In the genomic region with DNA sequence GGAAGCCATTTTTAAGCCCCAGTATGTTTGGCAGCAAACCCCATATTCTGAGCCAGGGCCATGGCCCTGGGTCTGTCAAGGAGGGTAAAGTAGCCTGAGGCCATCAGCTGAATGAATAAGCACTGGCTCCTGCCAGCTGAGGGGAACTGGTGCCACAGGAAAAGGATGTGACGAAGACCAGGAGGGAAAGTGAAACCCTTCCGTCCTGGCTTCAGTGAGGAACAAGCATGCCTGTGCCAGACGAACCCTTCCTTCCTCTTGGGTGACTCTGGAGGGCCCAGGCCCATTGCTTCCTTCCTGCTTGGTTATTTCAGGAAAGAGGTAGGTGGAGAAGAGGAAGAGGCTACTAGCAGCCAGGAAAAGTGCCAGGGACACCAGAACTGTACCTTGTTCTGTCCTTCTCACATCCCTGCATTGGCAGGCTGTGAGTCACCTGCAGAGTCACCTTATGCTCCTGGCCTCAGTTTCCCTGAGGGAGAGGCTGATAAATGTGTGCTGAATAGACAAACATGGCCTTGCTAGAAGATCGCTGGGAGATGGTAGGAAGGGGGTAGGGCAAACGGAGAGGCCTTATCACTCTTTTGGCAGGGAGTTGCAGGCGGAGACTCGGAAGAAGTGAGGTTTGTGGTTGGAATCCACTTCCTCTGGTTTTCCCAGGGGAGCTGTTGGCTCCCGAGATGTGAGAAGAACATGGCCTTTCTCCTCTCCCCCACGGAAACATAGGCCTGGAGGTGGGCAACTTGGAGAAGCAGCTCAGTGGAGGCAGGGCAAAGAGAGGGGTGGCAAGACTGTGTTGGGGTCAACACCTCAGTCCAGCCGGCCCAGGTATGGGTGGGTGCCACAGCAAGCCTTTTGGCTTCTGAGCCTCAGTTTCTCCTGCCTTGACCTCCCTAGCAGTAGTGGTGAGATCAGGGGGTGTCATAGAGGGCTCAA, we compare ENCODE assay signal across 8 cellular contexts. TPM values are rescaled to one million over a fixed set of nuclear protein-coding genes. Genes with fewer than 3 reads are reported as not detected.
DNase-seq lines count a peak whose midpoint lies in the region; ATAC-seq, FAIRE-seq and TF ChIP-seq lines count a peak whose summit lies in the region.

No MANE protein-coding gene starts in this region.

- TF ChIP-seq CTCF in PC-9 (conservative IDR thresholded peaks at IDR 0.05), result no peak
- TF ChIP-seq CTCF in fibroblast of villous mesenchyme (IDR thresholded peaks at IDR 0.05; ENCODE audit: insufficient read depth, low read depth, low read length), result no peak
- TF ChIP-seq CTCF in pancreas (IDR thresholded peaks at IDR 0.05), result no peak
- no peak for TF ChIP-seq CTCF in tibial artery (IDR thresholded peaks at IDR 0.05)

- H3K27me3 ChIP-seq in PC-9 (ENCODE audit: insufficient read depth, low read depth) (no peaks in the 10 kb centered on the region), pancreas (no peaks in the 10 kb centered on the region), tibial artery (no peaks in the 10 kb centered on the region)

- H3K9me3 ChIP-seq in PC-9 (ENCODE audit: insufficient read depth, low read depth), result no peaks in the 10 kb centered on the region
- no peaks in the 10 kb centered on the region for H3K9me3 ChIP-seq in pancreas
- H3K9me3 ChIP-seq in tibial artery, result no peaks in the 10 kb centered on the region

- peaks cover 97% of the 10 kb centered on the region for H3K79me2 ChIP-seq in PC-9 (ENCODE audit: low read depth)

- peaks cover 70% of the 10 kb centered on the region for H3F3A ChIP-seq in PC-9 (ENCODE audit: insufficient read depth, low read depth)

- H3K27ac ChIP-seq in PC-9, result peak overlapping the region; percentile 24; the same call in 1 of the 2 replicates
- H3K27ac ChIP-seq in pancreas, result peak overlapping the region in 3 of 4 donors; percentile 38 to 70 (median 62)
- H3K27ac ChIP-seq in tibial artery, result peak overlapping the region; percentile 88 to 97

- POLR2A ChIA-PET in PC-9 (lab: Charles Lee; ENCODE audit: unreplicated experiment), result no interaction called here

- H3K4me1 ChIP-seq in PC-9 (replicated peaks; ENCODE audit: insufficient read depth), result peaks cover 27% of the 10 kb centered on the region
- H3K4me1 ChIP-seq in pancreas, result peaks cover 44 to 71% (median 53%) of the 10 kb centered on the region in 3 donors
- peaks cover 0 to 100% (median 78%) of the 10 kb centered on the region in 4 donors for H3K4me1 ChIP-seq in tibial artery

- H2AFZ ChIP-seq in PC-9, result no peak overlapping the region

- CTCF ChIA-PET in PC-9 (lab: Charles Lee), result interaction anchor here (0.9 kb wide), 1 partner anchor 49 kb away, joined by 10 read pairs; no protein-coding TSS in a partner anchor

- H3K36me3 ChIP-seq in PC-9 (ENCODE audit: low read depth), result peaks cover 54% of the 10 kb centered on the region
- H3K36me3 ChIP-seq in pancreas, result peaks cover 0 to 3% (median 0%) of the 10 kb centered on the region in 3 donors
- H3K36me3 ChIP-seq in tibial artery, result peaks cover 0 to 16% (median 8%) of the 10 kb centered on the region in 3 donors

- H3K4me3 ChIP-seq in PC-9 (no peak overlapping the region), fibroblast of villous mesenchyme (ENCODE audit: low read depth, low read length) (no peak overlapping the region), pancreas (no peak overlapping the region), tibial artery (peak overlapping the region; percentile 9 to 27)

- TSS peak; percentile 24 for BruUV-seq in PC-9 (replicated peaks; lab: Mats Ljungman, UMichigan)

- intact Hi-C loops in PC-9 (cut with micrococcal nuclease; ENCODE audit: unreplicated experiment) (no loop called here), pancreas (cut with DNase I) (no loop called here), tibial artery (cut with DNase I; ENCODE audit: low total_unique reads) (no loop called here)

- H4K20me1 ChIP-seq in PC-9 (ENCODE audit: insufficient read depth), result peaks cover 76% of the 10 kb centered on the region

- WGBS in pancreas, 2 donors, result 44 to 45% methylated on average over 10 of the region's 10 CpGs

- no peaks in the 10 kb centered on the region for H3K9me2 ChIP-seq in PC-9 (ENCODE audit: insufficient read depth)

- no peak overlapping the region for H3K4me2 ChIP-seq in PC-9

- DNase-seq in GM04504 (ENCODE audit: low read depth), result peak; percentile 43
- peak in 1 of 2 experiments; percentile 53 for DNase-seq in PC-9
- peak; percentile 41 for DNase-seq in activated T-helper 1 cell treated with Interleukin-2 at 50 U/mL for 16 hours (ENCODE audit: low read depth)
- peak; percentile 90 for DNase-seq in fibroblast of villous mesenchyme (ENCODE audit: low read depth)
- DNase-seq in pancreas, result peak in 1 of 6 donors; percentile 63
- peak; percentile 80 to 81 for DNase-seq in tibial artery
- no peak for DNase-seq in NCI-H1436 treated with DMSO at 0.1 percent for 48 hours (lab: John Stamatoyannopoulos, UW)

- peak; percentile 74 for ATAC-seq in HG02642 (IDR thresholded peaks at IDR 0.05; ENCODE audit: poor library complexity, unreplicated experiment)
- peak in 3 of 4 donors; percentile 15 to 54 (median 25) for ATAC-seq in pancreas

- FAIRE-seq in pancreas (lab: Jason Lieb, UNC), result no peak

RNA-seq across cellular contexts. Expression of gene COX4I2, which starts 37.4 kb away (rescaled TPM):
- total RNA-seq in PC-9 (2021), result not detected in 2 replicates
- not detected in 2 replicates for total RNA-seq in fibroblast of villous mesenchyme
- total RNA-seq in pancreas, result under 1 TPM in 5 of 6 donors, not detected in 1; 0.28 to 0.94 (median 0.60) TPM
- 1 to 10 TPM; 3.7 to 7.8 TPM for polyA plus RNA-seq in pancreas

RNA-seq across cellular contexts. Expression of gene BCL2L1, which starts 47.5 kb away (rescaled TPM):
- total RNA-seq in PC-9 (2021), result 125 and 129 TPM in 2 replicates
- total RNA-seq in fibroblast of villous mesenchyme, result 82.8 and 113 TPM in 2 replicates
- 10 to 100 TPM; 27.3 to 59.8 (median 40.0) TPM for total RNA-seq in pancreas
- polyA plus RNA-seq in pancreas, result 10 to 100 TPM; 40.8 to 55.5 TPM

Comparison
In these comparisons a context has a peak if more than half of its experiments do, and no peak if none do; other contexts are left out.
1. H3K27ac ChIP-seq: peak in every context shown above with its lines; median percentile 92 in tibial artery; 62 in pancreas; 24 in PC-9.
2. H3K4me3 ChIP-seq: peak in tibial artery (2 of 2); none in PC-9 (single experiment), fibroblast of villous mesenchyme (single experiment) and pancreas (0 of 4).